8 cellular contexts compared by ENCODE assay signal in genomic region chr1:230867903-230868735, GRCh38. TPM values are rescaled to one million over a fixed set of nuclear protein-coding genes. Genes with fewer than 3 reads are reported as not detected.
DNase-seq lines count a peak whose midpoint lies in the region; ATAC-seq and TF ChIP-seq lines count a peak whose summit lies in the region.

A gene with protein sequence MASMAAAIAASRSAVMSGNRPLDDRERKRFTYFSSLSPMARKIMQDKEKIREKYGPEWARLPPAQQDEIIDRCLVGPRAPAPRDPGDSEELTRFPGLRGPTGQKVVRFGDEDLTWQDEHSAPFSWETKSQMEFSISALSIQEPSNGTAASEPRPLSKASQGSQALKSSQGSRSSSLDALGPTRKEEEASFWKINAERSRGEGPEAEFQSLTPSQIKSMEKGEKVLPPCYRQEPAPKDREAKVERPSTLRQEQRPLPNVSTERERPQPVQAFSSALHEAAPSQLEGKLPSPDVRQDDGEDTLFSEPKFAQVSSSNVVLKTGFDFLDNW (minus strand): TSS chr1:230868521. CDS start chr1:230868512, 9 bp downstream.

- H3K79me2 ChIP-seq in hepatocyte, result peaks cover 51% of the 10 kb centered on the region

- DNase-seq in DMS79 treated with DMSO at 0.1 percent for 48 hours (lab: John Stamatoyannopoulos, UW) (peak; percentile 43), T-helper 17 cell (peak; percentile 64 to 79 (median 76)), anterior cingulate cortex (lab: John Stamatoyannopoulos, UW) (peak in 56 of 58 donors; percentile 19 to 88 (median 76)), hepatocyte (ENCODE audit: low spot score) (peak; percentile 89), sciatic nerve (ENCODE audit: low spot score) (peak; percentile 89), DMS114 treated with DMSO at 0.1 percent for 48 hours (lab: John Stamatoyannopoulos, UW; ENCODE audit: unreplicated experiment) (no peak)
- peak; percentile 10 for DNase-seq in Jurkat, Clone E6-1 (ENCODE audit: low read depth, low spot score)

- H3K4me2 ChIP-seq in hepatocyte, result peak within 1 kb of the TSS; percentile 94

- peak within 1 kb of the TSS; percentile 97 for H2AFZ ChIP-seq in hepatocyte

- H3K4me1 ChIP-seq in hepatocyte (ENCODE audit: insufficient read depth), result peaks cover 31% of the 10 kb centered on the region

- H3K27me3 ChIP-seq in hepatocyte, result no peaks in the 10 kb centered on the region

- H3K27me3 Mint-ChIP-seq in T-helper 17 cell, result peaks cover 22% of the 10 kb centered on the region

- peak within 1 kb of the TSS; percentile 98 for H3K27ac ChIP-seq in hepatocyte

- H3K9me2 ChIP-seq in hepatocyte (replicated peaks; ENCODE audit: insufficient read depth), result no peaks in the 10 kb centered on the region

- peak within 1 kb of the TSS; percentile 72 for H3K4me3 ChIP-seq in Jurkat, Clone E6-1 (ENCODE audit: low read length)
- peak within 1 kb of the TSS; percentile 98 for H3K4me3 ChIP-seq in hepatocyte

- peak within 1 kb of the TSS; percentile 92 for H3K4me3 Mint-ChIP-seq in T-helper 17 cell

- H3K36me3 ChIP-seq in hepatocyte (replicated peaks; ENCODE audit: insufficient read depth, low read depth), result no peaks in the 10 kb centered on the region

- H3K4me1 Mint-ChIP-seq in T-helper 17 cell, result peaks cover 20% of the 10 kb centered on the region

- no peak for TF ChIP-seq CTCF in hepatocyte (IDR thresholded peaks at IDR 0.05; ENCODE audit: poor library complexity)

- H4K20me1 ChIP-seq in hepatocyte (ENCODE audit: insufficient read depth, poor library complexity, severe bottlenecking), result no peaks in the 10 kb centered on the region

- peak; percentile 64 for ATAC-seq in GM21576 (IDR thresholded peaks at IDR 0.05; ENCODE audit: unreplicated experiment)
- peak; percentile 95 for ATAC-seq in T-helper 17 cell
- ATAC-seq in sciatic nerve, result peak; percentile 88

- no peaks in the 10 kb centered on the region for H3K36me3 Mint-ChIP-seq in T-helper 17 cell (ENCODE audit: low read depth)

- no peak within 1 kb of the TSS for H3K27ac Mint-ChIP-seq in T-helper 17 cell

- under 1% methylated on average over 44 of the region's 96 CpGs for WGBS in hepatocyte (ENCODE audit: low lambda C conversion rate, missing lambda C conversion rate)

- intact Hi-C loops in sciatic nerve (cut with DNase I), result no loop called here

- H3K9me3 ChIP-seq in T-helper 17 cell (ENCODE audit: control insufficient read depth, low read length, poor library complexity, severe bottlenecking), result no peaks in the 10 kb centered on the region
- no peaks in the 10 kb centered on the region for H3K9me3 ChIP-seq in hepatocyte (ENCODE audit: low read depth)

RNA-seq across cellular contexts. Expression of the gene that starts here (rescaled TPM):
- 11.3 TPM for polyA plus RNA-seq in Jurkat, Clone E6-1 (2012; ENCODE audit: insufficient read depth, insufficient read length)
- 10 to 100 TPM in 1 of 2 donors, 1 to 10 TPM in 1; 3.7 to 20.6 TPM for total RNA-seq in T-helper 17 cell
- total RNA-seq in hepatocyte, result 54.1 and 56.9 TPM in 2 replicates
- 41.4 and 50.1 TPM in 2 replicates for polyA plus RNA-seq in hepatocyte
- 121 TPM for total RNA-seq in sciatic nerve
